In genomic region chr6:41895300-41896233, GRCh38 we compare ENCODE assay signal across 8 cellular contexts. TPM values are rescaled to one million over a fixed set of nuclear protein-coding genes. Genes with fewer than 3 reads are reported as not detected.
DNase-seq lines count a peak whose midpoint lies in the region; ATAC-seq and TF ChIP-seq lines count a peak whose summit lies in the region.

TSS of gene USP49 (minus strand) at chr6:41895375. CDS start at chr6:41806983, 88,392 bp downstream.

- H3K27ac ChIP-seq in right atrium auricular region (peak within 1 kb of the TSS; percentile 81 to 84), uterus (peak within 1 kb of the TSS; percentile 75 to 78)

- H3K27me3 ChIP-seq in right atrium auricular region (no peaks in the 10 kb centered on the region), uterus (no peaks in the 10 kb centered on the region)

- intact Hi-C loops in uterus (cut with DNase I; ENCODE audit: low total_unique reads): no loop called here

- no peaks in the 10 kb centered on the region for H3K36me3 ChIP-seq in right atrium auricular region
- no peaks in the 10 kb centered on the region for H3K36me3 ChIP-seq in uterus

- peak within 1 kb of the TSS; percentile 69 to 72 for H3K4me3 ChIP-seq in right atrium auricular region
- H3K4me3 ChIP-seq in uterus: peak within 1 kb of the TSS; percentile 49 to 65

- H3K9me3 ChIP-seq in right atrium auricular region (no peaks in the 10 kb centered on the region), uterus (no peaks in the 10 kb centered on the region)

- DNase-seq in NCI-H146 (lab: John Stamatoyannopoulos, UW): peak; percentile 98
- peak; percentile 89 for DNase-seq in T follicular helper cell (ENCODE audit: low read depth)
- DNase-seq in amniotic epithelial cell (ENCODE audit: low read depth): peak; percentile 95
- peak; percentile 82 for DNase-seq in right atrium auricular region (ENCODE audit: low spot score)
- peak; percentile 66 for DNase-seq in pulmonary artery endothelial cell (ENCODE audit: low read depth, low spot score)
- peak; percentile 86 to 88 for DNase-seq in uterus

- H3K4me1 ChIP-seq in right atrium auricular region: peaks cover 0 to 18% of the 10 kb centered on the region in 2 donors
- peaks cover 0 to 4% of the 10 kb centered on the region in 2 donors for H3K4me1 ChIP-seq in uterus

- TF ChIP-seq CTCF in right atrium auricular region (IDR thresholded peaks at IDR 0.05) (no peak), uterus (IDR thresholded peaks at IDR 0.05) (no peak)

- ATAC-seq in HG02870 (IDR thresholded peaks at IDR 0.05; ENCODE audit: unreplicated experiment): peak; percentile 72

- TF ChIP-seq POLR2A in GM15510 (IDR thresholded peaks at IDR 0.05; ENCODE audit: borderline replicate concordance, extremely low read depth, insufficient read length) (peak; percentile 60), uterus (IDR thresholded peaks at IDR 0.05) (peak in 1 of 2 donors; percentile 23)

RNA-seq across cellular contexts. Expression of gene USP49, which starts in this region (rescaled TPM):
- total RNA-seq in right atrium auricular region: 1 to 10 TPM; 1.3 to 1.7 TPM
- total RNA-seq in pulmonary artery endothelial cell: 1.8 and 3.2 TPM in 2 replicates
- 10 to 100 TPM in 1 of 4 donors, 1 to 10 TPM in 3; 2.3 to 16.5 (median 6.6) TPM for total RNA-seq in uterus

Comparison
In these comparisons a context has a peak if more than half of its experiments do, and no peak if none do; other contexts are left out.
1. Peak in every context shown above with its lines: DNase-seq, ATAC-seq, H3K4me3 ChIP-seq and H3K27ac ChIP-seq.